In genomic region chrX:41024755-41025154, GRCh38 we compare ENCODE assay signal across 26 cellular contexts.
A peak's percentile ranks its signal among the peaks of the same experiment; 100 is the strongest.
DNase-seq lines count a peak whose midpoint lies in the region; ATAC-seq and TF ChIP-seq lines count a peak whose summit lies in the region.
"Had no signal": no experiment of that assay in that cellular context is flagged by ENCODE, and none has a peak within 500 bp of the region (broad histone marks: within the 10 kb centered on the region; RNA-seq: fewer than 3 reads in every experiment).

No MANE protein-coding gene starts in this region.

- no peak for TF ChIP-seq CTCF in RWPE1 (conservative IDR thresholded peaks at IDR 0.05; ENCODE audit: low read depth)
- TF ChIP-seq CTCF in testis (IDR thresholded peaks at IDR 0.05) = no peak

- H3K4me3 ChIP-seq in HUES48 (ENCODE audit: low read depth, low read length) = no peak overlapping the region
- H3K4me3 ChIP-seq in iPS-20b (ENCODE audit: low read length) = no peak overlapping the region
- no peak overlapping the region for H3K4me3 ChIP-seq in testis
- H3K4me3 ChIP-seq: PC-9 had no signal

- POLR2A ChIA-PET in RWPE1 (lab: Yijun Ruan, JAX; ENCODE audit: low non-redundant PET) = no interaction called here

- H3K9me3 ChIP-seq in HUES48 (ENCODE audit: control insufficient read depth, insufficient read depth, low read length) (peaks cover 6% of the 10 kb centered on the region), iPS-20b (ENCODE audit: insufficient read depth, low read depth, low read length) (no peaks in the 10 kb centered on the region), testis (no peaks in the 10 kb centered on the region)
- H3K9me3 ChIP-seq: Caco-2 had no signal

- H3K4me1 ChIP-seq in HUES48 (ENCODE audit: control insufficient read depth, insufficient read depth, low read length) (peaks cover 32% of the 10 kb centered on the region), iPS-20b (ENCODE audit: insufficient read depth, low read length) (peaks cover 11% of the 10 kb centered on the region; the same call in 1 of the 2 replicates), testis (no peaks in the 10 kb centered on the region)

- ATAC-seq in Right ventricle myocardium inferior = no peak
- ATAC-seq: CD8-positive, alpha-beta T cell had no signal

- H3K36me3 ChIP-seq in HUES48 (ENCODE audit: control insufficient read depth, insufficient read depth, low read length) = no peaks in the 10 kb centered on the region
- H3K36me3 ChIP-seq in iPS-20b (ENCODE audit: insufficient read depth, low read depth, low read length) = no peaks in the 10 kb centered on the region
- no peaks in the 10 kb centered on the region for H3K36me3 ChIP-seq in testis (ENCODE audit: low read depth, missing control alignments)

- TF ChIP-seq POLR2A in testis (IDR thresholded peaks at IDR 0.05) = no peak

- H3K27ac ChIP-seq in HUES48 (ENCODE audit: low read depth, low read length) = peak overlapping the region; percentile 92
- peak overlapping the region; percentile 53 for H3K27ac ChIP-seq in RWPE1
- peak overlapping the region; percentile 98 for H3K27ac ChIP-seq in iPS-20b (ENCODE audit: low read length)
- H3K27ac ChIP-seq in testis = no peak overlapping the region
- H3K27ac ChIP-seq: PC-9 had no signal

- H3K9ac ChIP-seq in HUES48 (ENCODE audit: low read depth, low read length) = peak overlapping the region; percentile 52
- H3K9ac ChIP-seq in iPS-20b (ENCODE audit: low read depth, low read length) = peak overlapping the region; percentile 77; the same call in 1 of the 2 replicates

- DNase-seq in RWPE1 (ENCODE audit: low spot score) (no peak), testis (peak; percentile 19), NCI-H774 (lab: John Stamatoyannopoulos, UW) (no peak), NCI-H526 (lab: John Stamatoyannopoulos, UW) (no peak), Right ventricle myocardium inferior (ENCODE audit: missing footprints) (no peak)
- DNase-seq: C1 segment of cervical spinal cord; Caco-2; CD8-positive, alpha-beta T cell; DMS 273 treated with DMSO at 0.1 percent for 48 hours; DMS79; EL; GDM1; NCI-H1092; NCI-H1417 treated with DMSO at 0.1 percent for 48 hours; NCI-H187; NCI-H2081 treated with DMSO at 0.1 percent for 48 hours; NCI-H2171; NCI-H345; NCI-H510A treated with DMSO at 0.1 percent for 48 hours; NCI-H748 treated with DMSO at 0.1 percent for 48 hours; PC-9; RPMI8226; SHP77 treated with DMSO at 0.1 percent for 48 hours; T-helper 1 cell had no signal

- WGBS in testis, 2 donors = 51 to 69% methylated on average over 2 to 6 of the region's 6 CpGs

- CTCF ChIA-PET in RWPE1 (lab: Yijun Ruan, JAX) = no interaction called here

- H3K27me3 ChIP-seq in HUES48 (ENCODE audit: control insufficient read depth, insufficient read depth, low read length) = no peaks in the 10 kb centered on the region
- no peaks in the 10 kb centered on the region for H3K27me3 ChIP-seq in iPS-20b (ENCODE audit: insufficient read depth, low read length)
- H3K27me3 ChIP-seq in testis = no peaks in the 10 kb centered on the region

- intact Hi-C loops in testis (cut with DNase I; ENCODE audit: low total_unique reads) (no loop called here), Right ventricle myocardium inferior (cut with DNase I) (no loop called here)

Comparison
In these comparisons a context has a peak if more than half of its experiments do, and no peak if none do; other contexts are left out.
1. H3K27ac ChIP-seq: peak in HUES48 (single experiment), RWPE1 (single experiment) and iPS-20b (single experiment); none in testis (0 of 2).